8 cellular contexts compared by ENCODE assay signal in genomic region chr3:133038089-133038730, GRCh38. TPM values are rescaled to one million over a fixed set of nuclear protein-coding genes. Genes with fewer than 3 reads are reported as not detected.
DNase-seq lines count a peak whose midpoint lies in the region; ATAC-seq and TF ChIP-seq lines count a peak whose summit lies in the region.

Gene TMEM108 (plus strand): TSS chr3:133038391.

- no peaks in the 10 kb centered on the region for H3K4me1 ChIP-seq in CD8-positive, alpha-beta T cell (ENCODE audit: insufficient read depth, low read length)

- no peak for ATAC-seq in CD8-positive, alpha-beta T cell
- ATAC-seq in HG03442 (IDR thresholded peaks at IDR 0.05; ENCODE audit: unreplicated experiment) (peak; percentile 39), HG03039 (IDR thresholded peaks at IDR 0.05; ENCODE audit: unreplicated experiment) (no peak)

- H3K27me3 ChIP-seq in CD8-positive, alpha-beta T cell (ENCODE audit: insufficient read depth, low read length) = no peaks in the 10 kb centered on the region

- no peaks in the 10 kb centered on the region for H3K36me3 Mint-ChIP-seq in CD8-positive, alpha-beta T cell

- H3K36me3 ChIP-seq in CD8-positive, alpha-beta T cell (ENCODE audit: insufficient read depth, low read length) = no peaks in the 10 kb centered on the region

- H3K4me3 Mint-ChIP-seq in CD8-positive, alpha-beta T cell = peak within 1 kb of the TSS; percentile 26

- POLR2A ChIA-PET in CD8-positive, alpha-beta T cell (lab: Charles Lee) = no interaction called here

- CTCF ChIA-PET in CD8-positive, alpha-beta T cell (lab: Charles Lee) = no interaction called here

- peak in 1 of 7 experiments; percentile 15 for DNase-seq in CD8-positive, alpha-beta T cell
- DNase-seq in OCI-M2 (lab: John Stamatoyannopoulos, UW; ENCODE audit: unreplicated experiment) = peak; percentile 47
- peak; percentile 73 to 84 for DNase-seq in cerebellar nuclear complex (lab: John Stamatoyannopoulos, UW)
- DNase-seq in inferior parietal cortex (ENCODE audit: extremely low spot score) = peak; percentile 91
- DNase-seq in skeletal muscle cell (ENCODE audit: low read depth) = peak; percentile 5
- DNase-seq in GM19240 (ENCODE audit: insufficient read length, low spot score) = no peak

- H3K27me3 Mint-ChIP-seq in CD8-positive, alpha-beta T cell (ENCODE audit: low read depth) = peaks cover 46% of the 10 kb centered on the region

- H3K9me3 ChIP-seq in CD8-positive, alpha-beta T cell (ENCODE audit: low read length) = no peaks in the 10 kb centered on the region

- peaks cover 9% of the 10 kb centered on the region for H3K4me1 Mint-ChIP-seq in CD8-positive, alpha-beta T cell (ENCODE audit: low read depth)

- TF ChIP-seq CTCF in CD8-positive, alpha-beta T cell (IDR thresholded peaks at IDR 0.05) = no peak

- H3K4me3 ChIP-seq in CD8-positive, alpha-beta T cell (ENCODE audit: low read depth, low read length) = no peak within 1 kb of the TSS
- peak within 1 kb of the TSS; percentile 64 for H3K4me3 ChIP-seq in skeletal muscle cell (ENCODE audit: low read depth, low read length)

- no peak within 1 kb of the TSS for H3K27ac ChIP-seq in CD8-positive, alpha-beta T cell (ENCODE audit: low read depth, low read length)

- H3K9me3 Mint-ChIP-seq in CD8-positive, alpha-beta T cell = no peaks in the 10 kb centered on the region

- H3K27ac Mint-ChIP-seq in CD8-positive, alpha-beta T cell = no peak within 1 kb of the TSS

- intact Hi-C loops in CD8-positive, alpha-beta T cell (cut with DNase I, micrococcal nuclease) = no loop called here

RNA-seq across cellular contexts. Expression of gene TMEM108, which starts in this region (rescaled TPM):
- not detected for total RNA-seq in CD8-positive, alpha-beta T cell
